In the genomic region with DNA sequence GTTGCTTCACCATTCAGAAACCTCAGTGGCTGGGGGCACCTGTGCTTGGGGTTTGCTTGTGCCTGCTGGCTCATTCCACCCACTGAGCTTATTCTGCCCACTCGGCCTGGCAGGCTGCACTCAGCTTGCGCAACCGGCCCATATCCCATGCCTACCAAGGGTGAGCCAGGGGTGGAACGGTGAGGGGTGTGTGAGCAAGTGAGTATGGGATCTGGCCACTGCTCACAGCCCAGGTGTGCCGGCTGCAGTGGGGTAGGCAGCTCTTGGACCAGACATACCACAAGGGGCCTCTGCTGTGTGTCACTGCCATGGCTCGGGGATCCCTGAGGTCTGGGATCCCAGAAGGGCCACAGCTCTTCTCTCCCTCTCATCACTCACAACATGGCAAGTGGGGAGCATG, we compare ENCODE assay signal across 1 cellular context.
TF ChIP-seq lines count a peak whose summit lies in the region.

No MANE protein-coding gene starts in this region.

TF ChIP-seq in H1, 55 proteins besides CTCF, POLR2A, EP300 and RAD21 (continued from another document):
- TF ChIP-seq, protein P1, sequence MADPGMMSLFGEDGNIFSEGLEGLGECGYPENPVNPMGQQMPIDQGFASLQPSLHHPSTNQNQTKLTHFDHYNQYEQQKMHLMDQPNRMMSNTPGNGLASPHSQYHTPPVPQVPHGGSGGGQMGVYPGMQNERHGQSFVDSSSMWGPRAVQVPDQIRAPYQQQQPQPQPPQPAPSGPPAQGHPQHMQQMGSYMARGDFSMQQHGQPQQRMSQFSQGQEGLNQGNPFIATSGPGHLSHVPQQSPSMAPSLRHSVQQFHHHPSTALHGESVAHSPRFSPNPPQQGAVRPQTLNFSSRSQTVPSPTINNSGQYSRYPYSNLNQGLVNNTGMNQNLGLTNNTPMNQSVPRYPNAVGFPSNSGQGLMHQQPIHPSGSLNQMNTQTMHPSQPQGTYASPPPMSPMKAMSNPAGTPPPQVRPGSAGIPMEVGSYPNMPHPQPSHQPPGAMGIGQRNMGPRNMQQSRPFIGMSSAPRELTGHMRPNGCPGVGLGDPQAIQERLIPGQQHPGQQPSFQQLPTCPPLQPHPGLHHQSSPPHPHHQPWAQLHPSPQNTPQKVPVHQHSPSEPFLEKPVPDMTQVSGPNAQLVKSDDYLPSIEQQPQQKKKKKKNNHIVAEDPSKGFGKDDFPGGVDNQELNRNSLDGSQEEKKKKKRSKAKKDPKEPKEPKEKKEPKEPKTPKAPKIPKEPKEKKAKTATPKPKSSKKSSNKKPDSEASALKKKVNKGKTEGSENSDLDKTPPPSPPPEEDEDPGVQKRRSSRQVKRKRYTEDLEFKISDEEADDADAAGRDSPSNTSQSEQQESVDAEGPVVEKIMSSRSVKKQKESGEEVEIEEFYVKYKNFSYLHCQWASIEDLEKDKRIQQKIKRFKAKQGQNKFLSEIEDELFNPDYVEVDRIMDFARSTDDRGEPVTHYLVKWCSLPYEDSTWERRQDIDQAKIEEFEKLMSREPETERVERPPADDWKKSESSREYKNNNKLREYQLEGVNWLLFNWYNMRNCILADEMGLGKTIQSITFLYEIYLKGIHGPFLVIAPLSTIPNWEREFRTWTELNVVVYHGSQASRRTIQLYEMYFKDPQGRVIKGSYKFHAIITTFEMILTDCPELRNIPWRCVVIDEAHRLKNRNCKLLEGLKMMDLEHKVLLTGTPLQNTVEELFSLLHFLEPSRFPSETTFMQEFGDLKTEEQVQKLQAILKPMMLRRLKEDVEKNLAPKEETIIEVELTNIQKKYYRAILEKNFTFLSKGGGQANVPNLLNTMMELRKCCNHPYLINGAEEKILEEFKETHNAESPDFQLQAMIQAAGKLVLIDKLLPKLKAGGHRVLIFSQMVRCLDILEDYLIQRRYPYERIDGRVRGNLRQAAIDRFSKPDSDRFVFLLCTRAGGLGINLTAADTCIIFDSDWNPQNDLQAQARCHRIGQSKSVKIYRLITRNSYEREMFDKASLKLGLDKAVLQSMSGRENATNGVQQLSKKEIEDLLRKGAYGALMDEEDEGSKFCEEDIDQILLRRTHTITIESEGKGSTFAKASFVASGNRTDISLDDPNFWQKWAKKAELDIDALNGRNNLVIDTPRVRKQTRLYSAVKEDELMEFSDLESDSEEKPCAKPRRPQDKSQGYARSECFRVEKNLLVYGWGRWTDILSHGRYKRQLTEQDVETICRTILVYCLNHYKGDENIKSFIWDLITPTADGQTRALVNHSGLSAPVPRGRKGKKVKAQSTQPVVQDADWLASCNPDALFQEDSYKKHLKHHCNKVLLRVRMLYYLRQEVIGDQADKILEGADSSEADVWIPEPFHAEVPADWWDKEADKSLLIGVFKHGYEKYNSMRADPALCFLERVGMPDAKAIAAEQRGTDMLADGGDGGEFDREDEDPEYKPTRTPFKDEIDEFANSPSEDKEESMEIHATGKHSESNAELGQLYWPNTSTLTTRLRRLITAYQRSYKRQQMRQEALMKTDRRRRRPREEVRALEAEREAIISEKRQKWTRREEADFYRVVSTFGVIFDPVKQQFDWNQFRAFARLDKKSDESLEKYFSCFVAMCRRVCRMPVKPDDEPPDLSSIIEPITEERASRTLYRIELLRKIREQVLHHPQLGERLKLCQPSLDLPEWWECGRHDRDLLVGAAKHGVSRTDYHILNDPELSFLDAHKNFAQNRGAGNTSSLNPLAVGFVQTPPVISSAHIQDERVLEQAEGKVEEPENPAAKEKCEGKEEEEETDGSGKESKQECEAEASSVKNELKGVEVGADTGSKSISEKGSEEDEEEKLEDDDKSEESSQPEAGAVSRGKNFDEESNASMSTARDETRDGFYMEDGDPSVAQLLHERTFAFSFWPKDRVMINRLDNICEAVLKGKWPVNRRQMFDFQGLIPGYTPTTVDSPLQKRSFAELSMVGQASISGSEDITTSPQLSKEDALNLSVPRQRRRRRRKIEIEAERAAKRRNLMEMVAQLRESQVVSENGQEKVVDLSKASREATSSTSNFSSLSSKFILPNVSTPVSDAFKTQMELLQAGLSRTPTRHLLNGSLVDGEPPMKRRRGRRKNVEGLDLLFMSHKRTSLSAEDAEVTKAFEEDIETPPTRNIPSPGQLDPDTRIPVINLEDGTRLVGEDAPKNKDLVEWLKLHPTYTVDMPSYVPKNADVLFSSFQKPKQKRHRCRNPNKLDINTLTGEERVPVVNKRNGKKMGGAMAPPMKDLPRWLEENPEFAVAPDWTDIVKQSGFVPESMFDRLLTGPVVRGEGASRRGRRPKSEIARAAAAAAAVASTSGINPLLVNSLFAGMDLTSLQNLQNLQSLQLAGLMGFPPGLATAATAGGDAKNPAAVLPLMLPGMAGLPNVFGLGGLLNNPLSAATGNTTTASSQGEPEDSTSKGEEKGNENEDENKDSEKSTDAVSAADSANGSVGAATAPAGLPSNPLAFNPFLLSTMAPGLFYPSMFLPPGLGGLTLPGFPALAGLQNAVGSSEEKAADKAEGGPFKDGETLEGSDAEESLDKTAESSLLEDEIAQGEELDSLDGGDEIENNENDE (IDR thresholded peaks at IDR 0.05; ENCODE audit: insufficient replicate concordance, low read length) = no peak
- no peak for TF ChIP-seq JUND (IDR thresholded peaks at IDR 0.05; ENCODE audit: low read length)
- no peak for TF ChIP-seq POU5F1 (IDR thresholded peaks at IDR 0.05; ENCODE audit: low read depth, low read length)
- no peak for TF ChIP-seq SAP30 (IDR thresholded peaks at IDR 0.05; ENCODE audit: insufficient read depth, insufficient replicate concordance, low read length)
- no peak for TF ChIP-seq CHD2 (IDR thresholded peaks at IDR 0.05; ENCODE audit: low read length)
- TF ChIP-seq ZNF274 (IDR thresholded peaks at IDR 0.05; ENCODE audit: borderline replicate concordance, extremely low read depth, low read length) = no peak
